ENCODE assay signal across 8 cellular contexts in the genomic region with DNA sequence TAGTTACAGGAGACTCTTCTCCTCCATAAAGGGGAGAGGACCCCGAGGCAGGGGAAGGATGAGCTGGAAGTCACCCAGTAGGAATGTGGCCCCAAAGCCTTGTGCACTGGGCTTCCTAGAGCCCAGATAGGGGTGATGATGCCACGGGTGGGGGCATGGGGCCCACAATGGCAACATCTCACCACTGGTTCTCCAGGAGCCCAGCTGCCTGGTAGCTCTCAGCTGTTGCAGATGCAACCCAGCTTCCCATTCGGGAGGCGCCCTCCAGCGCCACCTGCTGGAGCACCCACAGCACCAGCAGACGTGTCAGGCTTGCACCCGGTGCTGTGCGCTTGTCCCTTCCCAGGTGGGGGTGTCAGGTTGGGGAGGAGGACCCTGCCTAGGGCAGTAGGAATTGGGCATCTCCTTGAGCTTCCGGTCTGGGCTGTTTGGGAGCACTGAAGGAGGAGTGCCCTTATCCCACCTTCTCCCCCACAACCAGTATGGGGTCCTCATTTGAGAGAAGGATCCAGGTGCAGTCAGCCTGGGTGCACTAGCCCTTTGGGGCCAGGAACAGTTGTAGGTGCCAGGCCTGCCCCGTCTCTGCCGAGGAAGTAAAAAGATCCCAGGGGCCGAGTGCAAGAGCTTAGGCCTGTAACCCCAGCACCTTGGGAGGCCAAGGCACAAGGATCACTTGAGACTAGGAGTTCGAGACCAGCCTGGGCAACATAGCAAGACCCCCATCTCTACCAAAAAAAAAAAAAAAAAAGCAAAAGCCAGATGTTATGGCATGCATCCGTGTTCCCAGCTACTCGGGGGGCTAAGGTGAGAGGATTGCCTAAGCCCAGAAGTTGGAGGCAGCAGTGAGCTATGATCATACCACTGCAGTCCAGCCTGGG. TPM values are rescaled to one million over a fixed set of nuclear protein-coding genes. Genes with fewer than 3 reads are reported as not detected.
DNase-seq lines count a peak whose midpoint lies in the region; ATAC-seq and TF ChIP-seq lines count a peak whose summit lies in the region.

No MANE protein-coding gene starts in this region.

- H3F3A ChIP-seq in neural cell (ENCODE audit: insufficient read depth, low read length, poor library complexity, severe bottlenecking), result no peaks in the 10 kb centered on the region

- no peaks in the 10 kb centered on the region for H3K9me3 Mint-ChIP-seq in CD4-positive, CD25-positive, alpha-beta regulatory T cell
- no peaks in the 10 kb centered on the region for H3K9me3 Mint-ChIP-seq in activated T-cell treated with anti-CD3 and anti-CD28 coated beads, Interleukin-2, amount 50 U/mL, for 4 hours
- no peaks in the 10 kb centered on the region for H3K9me3 Mint-ChIP-seq in stimulated activated naive CD8-positive, alpha-beta T cell treated with anti-CD3 and anti-CD28 coated beads, Interleukin-15, amount 100 ng/mL, for 72 hours

- no peak for TF ChIP-seq EP300 in neural cell (conservative IDR thresholded peaks at IDR 0.05; ENCODE audit: poor library complexity, severe bottlenecking)

- H3K4me1 ChIP-seq in CD4-positive, CD25-positive, alpha-beta regulatory T cell (ENCODE audit: control insufficient read depth, insufficient read depth, low read length, poor library complexity, severe bottlenecking), result no peaks in the 10 kb centered on the region
- H3K4me1 ChIP-seq in Peyer's patch (no peaks in the 10 kb centered on the region), fibroblast of lung (ENCODE audit: control insufficient read depth, extremely low read depth, insufficient read depth, low read length) (no peaks in the 10 kb centered on the region)

- H2AFZ ChIP-seq in fibroblast of lung (ENCODE audit: low read length) (no peak overlapping the region), neural cell (ENCODE audit: low read depth, low read length) (no peak overlapping the region)

- H3K27ac Mint-ChIP-seq in CD4-positive, CD25-positive, alpha-beta regulatory T cell, result peak overlapping the region in 1 of 3 donors; percentile 63
- peak overlapping the region in 1 of 2 donors; percentile 81 for H3K27ac Mint-ChIP-seq in stimulated activated naive CD8-positive, alpha-beta T cell treated with anti-CD3 and anti-CD28 coated beads, Interleukin-15, amount 100 ng/mL, for 72 hours

- H3K9ac ChIP-seq in fibroblast of lung (ENCODE audit: insufficient read depth, low read length), result no peak overlapping the region
- no peak overlapping the region for H3K9ac ChIP-seq in neural cell (ENCODE audit: low read length)

- H3K9me3 ChIP-seq in CD4-positive, CD25-positive, alpha-beta regulatory T cell (ENCODE audit: control insufficient read depth in 2 of 2, low read length in 2 of 2), result no peaks in the 10 kb centered on the region
- H3K9me3 ChIP-seq in Peyer's patch (no peaks in the 10 kb centered on the region), fibroblast of lung (ENCODE audit: control insufficient read depth, insufficient read depth, low read depth, low read length) (no peaks in the 10 kb centered on the region), neural cell (ENCODE audit: low read length) (no peaks in the 10 kb centered on the region)

- H3K36me3 Mint-ChIP-seq in CD4-positive, CD25-positive, alpha-beta regulatory T cell, result peaks cover 20% of the 10 kb centered on the region
- peaks cover 14% of the 10 kb centered on the region for H3K36me3 Mint-ChIP-seq in activated T-cell treated with anti-CD3 and anti-CD28 coated beads, Interleukin-2, amount 50 U/mL, for 4 hours (ENCODE audit: insufficient read depth)

- H3K9me2 ChIP-seq in neural cell (ENCODE audit: insufficient read depth, low read length), result no peaks in the 10 kb centered on the region

- TF ChIP-seq RAD21 in neural cell (conservative IDR thresholded peaks at IDR 0.05), result no peak

- H3K4me3 Mint-ChIP-seq in CD4-positive, CD25-positive, alpha-beta regulatory T cell, result no peak overlapping the region
- H3K4me3 Mint-ChIP-seq in activated T-cell treated with anti-CD3 and anti-CD28 coated beads, Interleukin-2, amount 50 U/mL, for 4 hours, result no peak overlapping the region
- no peak overlapping the region for H3K4me3 Mint-ChIP-seq in stimulated activated naive CD8-positive, alpha-beta T cell treated with anti-CD3 and anti-CD28 coated beads, Interleukin-15, amount 100 ng/mL, for 72 hours

- peaks cover 0 to 10% (median 0%) of the 10 kb centered on the region in 4 donors for H3K4me1 Mint-ChIP-seq in CD4-positive, CD25-positive, alpha-beta regulatory T cell
- peaks cover 5% of the 10 kb centered on the region for H3K4me1 Mint-ChIP-seq in activated T-cell treated with anti-CD3 and anti-CD28 coated beads, Interleukin-2, amount 50 U/mL, for 4 hours (ENCODE audit: low read depth)
- H3K4me1 Mint-ChIP-seq in stimulated activated naive CD8-positive, alpha-beta T cell treated with anti-CD3 and anti-CD28 coated beads, Interleukin-15, amount 100 ng/mL, for 72 hours, result peaks cover 17% of the 10 kb centered on the region

- H4K20me1 ChIP-seq in fibroblast of lung (ENCODE audit: control insufficient read depth, extremely low read depth, insufficient read depth, low read length), result no peaks in the 10 kb centered on the region
- H4K20me1 ChIP-seq in neural cell (ENCODE audit: insufficient read depth), result no peaks in the 10 kb centered on the region

- H3K79me2 ChIP-seq in fibroblast of lung (ENCODE audit: control insufficient read depth, insufficient read depth, low read length) (no peaks in the 10 kb centered on the region), neural cell (replicated peaks; ENCODE audit: insufficient read depth, low read length) (no peaks in the 10 kb centered on the region)

- H3K4me2 ChIP-seq in fibroblast of lung (ENCODE audit: extremely low read depth, insufficient read depth, low read length) (no peak overlapping the region), neural cell (ENCODE audit: low read length) (no peak overlapping the region)

- peak; percentile 85 to 87 for ATAC-seq in CD4-positive, CD25-positive, alpha-beta regulatory T cell (ENCODE audit: low read depth in 2 of 2)
- ATAC-seq in activated T-cell treated with anti-CD3 and anti-CD28 coated beads, Interleukin-2, amount 50 U/mL, for 4 hours, result peak; percentile 94 to 97
- ATAC-seq in stimulated activated naive CD8-positive, alpha-beta T cell treated with anti-CD3 and anti-CD28 coated beads, Interleukin-15, amount 100 ng/mL, for 72 hours, result peak; percentile 96
- ATAC-seq in GM21381 (IDR thresholded peaks at IDR 0.05; ENCODE audit: unreplicated experiment), result no peak

- DNase-seq in CD4-positive, CD25-positive, alpha-beta regulatory T cell, result peak; percentile 61 to 81 (median 79)
- DNase-seq in HFF-Myc (ENCODE audit: extremely low read depth, low read depth) (no peak), Peyer's patch (peak; percentile 64 to 89 (median 87)), fibroblast of lung (ENCODE audit: low read depth in 2 of 2) (peak; percentile 39 to 70)
- DNase-seq in activated T-cell treated with anti-CD3 and anti-CD28 coated beads, Interleukin-2, amount 50 U/mL, for 4 hours, result peak; percentile 83
- DNase-seq in stimulated activated naive CD8-positive, alpha-beta T cell treated with anti-CD3 and anti-CD28 coated beads, Interleukin-15, amount 100 ng/mL, for 72 hours, result peak; percentile 78 to 82

- no peaks in the 10 kb centered on the region for H3K27me3 Mint-ChIP-seq in CD4-positive, CD25-positive, alpha-beta regulatory T cell
- no peaks in the 10 kb centered on the region for H3K27me3 Mint-ChIP-seq in activated T-cell treated with anti-CD3 and anti-CD28 coated beads, Interleukin-2, amount 50 U/mL, for 4 hours (ENCODE audit: low read depth)
- no peaks in the 10 kb centered on the region for H3K27me3 Mint-ChIP-seq in stimulated activated naive CD8-positive, alpha-beta T cell treated with anti-CD3 and anti-CD28 coated beads, Interleukin-15, amount 100 ng/mL, for 72 hours

- TF ChIP-seq CTCF in HFF-Myc (IDR thresholded peaks at IDR 0.05; ENCODE audit: low read depth, low read length, missing control alignments) (peak; percentile 94), Peyer's patch (IDR thresholded peaks at IDR 0.05) (peak; percentile 72 to 93 (median 90)), fibroblast of lung (conservative IDR thresholded peaks at IDR 0.05 in 1 of 2, IDR thresholded peaks at IDR 0.05 in 1 of 2; ENCODE audit: low read depth in 1 of 2, low read length in 2 of 2) (peak; percentile 86 to 94), neural cell (IDR thresholded peaks at IDR 0.05; ENCODE audit: poor library complexity, severe bottlenecking) (peak; percentile 33)

- no peak overlapping the region for H3K27ac ChIP-seq in CD4-positive, CD25-positive, alpha-beta regulatory T cell (ENCODE audit: insufficient read depth, low read length, poor library complexity, severe bottlenecking)
- H3K27ac ChIP-seq in Peyer's patch (peak overlapping the region in 1 of 4 donors; percentile 17), fibroblast of lung (ENCODE audit: insufficient read depth, low read length) (no peak overlapping the region), neural cell (ENCODE audit: low read length) (no peak overlapping the region)

- H3K4me3 ChIP-seq in CD4-positive, CD25-positive, alpha-beta regulatory T cell (ENCODE audit: low read depth, low read length), result no peak overlapping the region
- H3K4me3 ChIP-seq in HFF-Myc (replicated peaks; ENCODE audit: low read depth, low read length), result no peak overlapping the region
- no peak overlapping the region for H3K4me3 ChIP-seq in Peyer's patch
- H3K4me3 ChIP-seq in fibroblast of lung (replicated peaks in 1 of 4; ENCODE audit: control extremely low read depth in 1 of 4, insufficient read depth in 1 of 4, low read depth in 3 of 4, low read length in 4 of 4), result no peak overlapping the region
- H3K4me3 ChIP-seq in neural cell (ENCODE audit: low read length), result no peak overlapping the region

- no peaks in the 10 kb centered on the region for H3K27me3 ChIP-seq in CD4-positive, CD25-positive, alpha-beta regulatory T cell (ENCODE audit: control insufficient read depth, insufficient read depth, low read length)
- H3K27me3 ChIP-seq in Peyer's patch (no peaks in the 10 kb centered on the region), fibroblast of lung (ENCODE audit: control insufficient read depth, insufficient read depth, low read length) (no peaks in the 10 kb centered on the region), neural cell (ENCODE audit: insufficient read depth, low read depth, low read length) (no peaks in the 10 kb centered on the region)

- H3K36me3 ChIP-seq in CD4-positive, CD25-positive, alpha-beta regulatory T cell (ENCODE audit: control insufficient read depth, insufficient read depth, low read length), result peaks cover 40% of the 10 kb centered on the region
- H3K36me3 ChIP-seq in Peyer's patch (peaks cover 0 to 48% (median 3%) of the 10 kb centered on the region in 3 donors), fibroblast of lung (ENCODE audit: control insufficient read depth, insufficient read depth, low read length) (peaks cover 40% of the 10 kb centered on the region), neural cell (ENCODE audit: insufficient read depth, low read length) (no peaks in the 10 kb centered on the region)

- no peak for TF ChIP-seq POLR2A in Peyer's patch (IDR thresholded peaks at IDR 0.05)

RNA-seq across cellular contexts. Expression of gene CDIPT, which starts 14.4 kb away (rescaled TPM):
- total RNA-seq in CD4-positive, CD25-positive, alpha-beta regulatory T cell, result 47.7 TPM
- polyA plus RNA-seq in CD4-positive, CD25-positive, alpha-beta regulatory T cell, result 100 to 1,000 TPM; 100 to 122 (median 108) TPM
- total RNA-seq in Peyer's patch, result 100 to 1,000 TPM in 1 of 4 donors, 10 to 100 TPM in 3; 39.6 to 122 (median 91.2) TPM
- 10 to 100 TPM; 56.7 to 61.0 (median 59.7) TPM for total RNA-seq in activated T-cell treated with anti-CD3 and anti-CD28 coated beads, Interleukin-2, amount 50 U/mL, for 4 hours
- 89.1 and 99.6 TPM in 2 replicates for total RNA-seq in fibroblast of lung
- polyA plus RNA-seq in fibroblast of lung, result 78.1 and 84.9 TPM in 2 replicates
- 85.4 and 87.1 TPM in 2 replicates for polyA plus RNA-seq in fibroblast of lung (2012)
- 154 and 202 TPM in 2 replicates for polyA minus RNA-seq in fibroblast of lung (ENCODE audit: low replicate concordance)
- polyA plus RNA-seq in neural cell, result 92.6 and 95.6 TPM in 2 replicates
- 63.4 and 72.3 TPM in 2 replicates for polyA minus RNA-seq in neural cell

RNA-seq across cellular contexts. Expression of gene MVP, which starts 28.4 kb away (rescaled TPM):
- total RNA-seq in CD4-positive, CD25-positive, alpha-beta regulatory T cell, result 163 TPM
- 100 to 1,000 TPM; 116 to 157 (median 133) TPM for polyA plus RNA-seq in CD4-positive, CD25-positive, alpha-beta regulatory T cell
- total RNA-seq in Peyer's patch (100 to 1,000 TPM; 222 to 709 (median 645) TPM), fibroblast of lung (336 and 518 TPM in 2 replicates)
- total RNA-seq in activated T-cell treated with anti-CD3 and anti-CD28 coated beads, Interleukin-2, amount 50 U/mL, for 4 hours, result 10 to 100 TPM; 80.6 to 86.4 (median 85.8) TPM
- polyA plus RNA-seq in fibroblast of lung (208 and 214 TPM in 2 replicates), neural cell (2.5 and 5.7 TPM in 2 replicates)
- polyA plus RNA-seq in fibroblast of lung (2012), result 336 and 399 TPM in 2 replicates
- polyA minus RNA-seq in fibroblast of lung (ENCODE audit: low replicate concordance) (1,738 and 1,898 TPM in 2 replicates), neural cell (2.1 and 3.2 TPM in 2 replicates)

RNA-seq across cellular contexts. Expression of gene PAGR1, which starts 32.7 kb away (rescaled TPM):
- 15.6 TPM for total RNA-seq in CD4-positive, CD25-positive, alpha-beta regulatory T cell
- polyA plus RNA-seq in CD4-positive, CD25-positive, alpha-beta regulatory T cell, result 10 to 100 TPM; 41.0 to 48.8 (median 45.5) TPM
- total RNA-seq in Peyer's patch (10 to 100 TPM; 39.5 to 50.3 (median 48.3) TPM), fibroblast of lung (10.7 and 12.1 TPM in 2 replicates)
- 10 to 100 TPM; 35.2 to 40.9 (median 40.7) TPM for total RNA-seq in activated T-cell treated with anti-CD3 and anti-CD28 coated beads, Interleukin-2, amount 50 U/mL, for 4 hours
- polyA plus RNA-seq in fibroblast of lung (10.0 and 16.2 TPM in 2 replicates), neural cell (86.8 and 88.7 TPM in 2 replicates)
- polyA plus RNA-seq in fibroblast of lung (2012), result 12.3 and 19.5 TPM in 2 replicates
- polyA minus RNA-seq in fibroblast of lung (ENCODE audit: low replicate concordance) (1.2 and 1.7 TPM in 2 replicates), neural cell (21.9 and 24.0 TPM in 2 replicates)

RNA-seq across cellular contexts. Expression of gene PRRT2, which starts 36.7 kb away (rescaled TPM):
- 1.9 TPM for total RNA-seq in CD4-positive, CD25-positive, alpha-beta regulatory T cell
- polyA plus RNA-seq in CD4-positive, CD25-positive, alpha-beta regulatory T cell, result under 1 TPM in 2 of 4 donors, not detected in 2; 0.06 to 0.17 TPM
- 1 to 10 TPM in 2 of 4 donors, under 1 TPM in 1, not detected in 1; 0.95 to 3.3 (median 2.5) TPM for total RNA-seq in Peyer's patch
- total RNA-seq in activated T-cell treated with anti-CD3 and anti-CD28 coated beads, Interleukin-2, amount 50 U/mL, for 4 hours, result 1 to 10 TPM in 1 of 3 donors, under 1 TPM in 2; 0.34 to 1.6 (median 0.76) TPM
- total RNA-seq in fibroblast of lung, result 2.1 TPM in 2 replicates
- 1.3 and 2.9 TPM in 2 replicates for polyA plus RNA-seq in fibroblast of lung
- polyA plus RNA-seq in fibroblast of lung (2012), result 1.9 and 3.1 TPM in 2 replicates
- polyA minus RNA-seq in fibroblast of lung (ENCODE audit: low replicate concordance), result 5.5 and 5.9 TPM in 2 replicates
- 84.2 and 105 TPM in 2 replicates for polyA plus RNA-seq in neural cell
- polyA minus RNA-seq in neural cell, result 29.9 and 40.6 TPM in 2 replicates

RNA-seq across cellular contexts. Expression of gene MAZ, which starts 42.3 kb away (rescaled TPM):
- 224 TPM for total RNA-seq in CD4-positive, CD25-positive, alpha-beta regulatory T cell
- 10 to 100 TPM; 36.9 to 62.2 (median 44.5) TPM for polyA plus RNA-seq in CD4-positive, CD25-positive, alpha-beta regulatory T cell
- 100 to 1,000 TPM; 124 to 208 (median 135) TPM for total RNA-seq in Peyer's patch
- 100 to 1,000 TPM; 321 to 471 (median 409) TPM for total RNA-seq in activated T-cell treated with anti-CD3 and anti-CD28 coated beads, Interleukin-2, amount 50 U/mL, for 4 hours
- total RNA-seq in fibroblast of lung, result 131 and 136 TPM in 2 replicates
- 68.1 and 96.6 TPM in 2 replicates for polyA plus RNA-seq in fibroblast of lung
- polyA plus RNA-seq in fibroblast of lung (2012), result 153 and 184 TPM in 2 replicates
- 269 and 515 TPM in 2 replicates for polyA minus RNA-seq in fibroblast of lung (ENCODE audit: low replicate concordance)
- polyA plus RNA-seq in neural cell, result 147 and 168 TPM in 2 replicates
- polyA minus RNA-seq in neural cell, result 246 and 274 TPM in 2 replicates

Comparison
In these comparisons a context has a peak if more than half of its experiments do, and no peak if none do; other contexts are left out.
1. CTCF ChIP-seq: peak in every context shown above with its lines; median percentile 94 in HFF-Myc; 90 in fibroblast of lung; 90 in Peyer's patch; 33 in neural cell.